1 cellular context compared by ENCODE assay signal in the genomic region with DNA sequence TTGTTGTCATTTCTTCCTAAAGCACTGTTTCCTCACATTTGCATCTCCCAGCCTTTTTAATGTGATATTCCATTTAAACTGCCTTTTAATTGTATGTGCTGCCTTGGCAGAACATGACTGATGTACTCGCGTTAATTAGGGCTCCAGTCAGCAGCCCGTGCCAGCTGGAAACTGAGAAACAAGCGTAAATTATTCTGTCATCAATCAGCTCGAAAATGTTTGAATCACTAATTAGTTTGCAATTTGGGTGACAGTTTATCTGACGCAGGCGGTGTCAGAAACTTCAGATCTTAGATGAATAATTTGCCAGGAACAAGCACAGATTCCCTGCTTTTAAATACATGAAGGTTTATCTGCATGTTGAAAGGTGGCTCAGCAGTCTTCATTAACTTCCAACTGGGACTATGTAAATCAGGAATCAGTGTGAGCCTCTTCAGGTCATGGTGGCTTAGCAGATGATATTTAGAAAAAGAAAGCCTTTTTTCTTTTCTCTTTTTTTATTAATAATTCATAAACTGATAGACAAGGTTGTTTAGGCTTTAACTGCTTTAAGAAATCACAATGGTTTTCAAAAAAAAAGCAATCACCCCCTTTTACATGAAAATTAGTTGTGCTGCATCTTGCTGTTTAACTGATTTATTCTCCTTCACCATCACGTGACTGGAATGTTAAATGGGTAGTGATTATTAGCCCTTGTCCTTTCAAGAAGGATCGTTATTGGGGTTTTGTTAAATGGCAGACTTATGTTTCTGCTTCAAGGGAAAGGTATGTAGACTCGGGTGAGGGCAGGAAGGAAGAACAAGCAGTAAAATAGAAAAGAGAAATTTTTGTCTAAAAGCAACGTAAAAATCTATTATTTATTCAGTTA.
TF ChIP-seq lines count a peak whose summit lies in the region.

No MANE protein-coding gene starts in this region.

TF ChIP-seq in GM23338, 12 proteins besides CTCF, POLR2A, EP300 and RAD21 (continued from another document):
- TF ChIP-seq, protein P1, sequence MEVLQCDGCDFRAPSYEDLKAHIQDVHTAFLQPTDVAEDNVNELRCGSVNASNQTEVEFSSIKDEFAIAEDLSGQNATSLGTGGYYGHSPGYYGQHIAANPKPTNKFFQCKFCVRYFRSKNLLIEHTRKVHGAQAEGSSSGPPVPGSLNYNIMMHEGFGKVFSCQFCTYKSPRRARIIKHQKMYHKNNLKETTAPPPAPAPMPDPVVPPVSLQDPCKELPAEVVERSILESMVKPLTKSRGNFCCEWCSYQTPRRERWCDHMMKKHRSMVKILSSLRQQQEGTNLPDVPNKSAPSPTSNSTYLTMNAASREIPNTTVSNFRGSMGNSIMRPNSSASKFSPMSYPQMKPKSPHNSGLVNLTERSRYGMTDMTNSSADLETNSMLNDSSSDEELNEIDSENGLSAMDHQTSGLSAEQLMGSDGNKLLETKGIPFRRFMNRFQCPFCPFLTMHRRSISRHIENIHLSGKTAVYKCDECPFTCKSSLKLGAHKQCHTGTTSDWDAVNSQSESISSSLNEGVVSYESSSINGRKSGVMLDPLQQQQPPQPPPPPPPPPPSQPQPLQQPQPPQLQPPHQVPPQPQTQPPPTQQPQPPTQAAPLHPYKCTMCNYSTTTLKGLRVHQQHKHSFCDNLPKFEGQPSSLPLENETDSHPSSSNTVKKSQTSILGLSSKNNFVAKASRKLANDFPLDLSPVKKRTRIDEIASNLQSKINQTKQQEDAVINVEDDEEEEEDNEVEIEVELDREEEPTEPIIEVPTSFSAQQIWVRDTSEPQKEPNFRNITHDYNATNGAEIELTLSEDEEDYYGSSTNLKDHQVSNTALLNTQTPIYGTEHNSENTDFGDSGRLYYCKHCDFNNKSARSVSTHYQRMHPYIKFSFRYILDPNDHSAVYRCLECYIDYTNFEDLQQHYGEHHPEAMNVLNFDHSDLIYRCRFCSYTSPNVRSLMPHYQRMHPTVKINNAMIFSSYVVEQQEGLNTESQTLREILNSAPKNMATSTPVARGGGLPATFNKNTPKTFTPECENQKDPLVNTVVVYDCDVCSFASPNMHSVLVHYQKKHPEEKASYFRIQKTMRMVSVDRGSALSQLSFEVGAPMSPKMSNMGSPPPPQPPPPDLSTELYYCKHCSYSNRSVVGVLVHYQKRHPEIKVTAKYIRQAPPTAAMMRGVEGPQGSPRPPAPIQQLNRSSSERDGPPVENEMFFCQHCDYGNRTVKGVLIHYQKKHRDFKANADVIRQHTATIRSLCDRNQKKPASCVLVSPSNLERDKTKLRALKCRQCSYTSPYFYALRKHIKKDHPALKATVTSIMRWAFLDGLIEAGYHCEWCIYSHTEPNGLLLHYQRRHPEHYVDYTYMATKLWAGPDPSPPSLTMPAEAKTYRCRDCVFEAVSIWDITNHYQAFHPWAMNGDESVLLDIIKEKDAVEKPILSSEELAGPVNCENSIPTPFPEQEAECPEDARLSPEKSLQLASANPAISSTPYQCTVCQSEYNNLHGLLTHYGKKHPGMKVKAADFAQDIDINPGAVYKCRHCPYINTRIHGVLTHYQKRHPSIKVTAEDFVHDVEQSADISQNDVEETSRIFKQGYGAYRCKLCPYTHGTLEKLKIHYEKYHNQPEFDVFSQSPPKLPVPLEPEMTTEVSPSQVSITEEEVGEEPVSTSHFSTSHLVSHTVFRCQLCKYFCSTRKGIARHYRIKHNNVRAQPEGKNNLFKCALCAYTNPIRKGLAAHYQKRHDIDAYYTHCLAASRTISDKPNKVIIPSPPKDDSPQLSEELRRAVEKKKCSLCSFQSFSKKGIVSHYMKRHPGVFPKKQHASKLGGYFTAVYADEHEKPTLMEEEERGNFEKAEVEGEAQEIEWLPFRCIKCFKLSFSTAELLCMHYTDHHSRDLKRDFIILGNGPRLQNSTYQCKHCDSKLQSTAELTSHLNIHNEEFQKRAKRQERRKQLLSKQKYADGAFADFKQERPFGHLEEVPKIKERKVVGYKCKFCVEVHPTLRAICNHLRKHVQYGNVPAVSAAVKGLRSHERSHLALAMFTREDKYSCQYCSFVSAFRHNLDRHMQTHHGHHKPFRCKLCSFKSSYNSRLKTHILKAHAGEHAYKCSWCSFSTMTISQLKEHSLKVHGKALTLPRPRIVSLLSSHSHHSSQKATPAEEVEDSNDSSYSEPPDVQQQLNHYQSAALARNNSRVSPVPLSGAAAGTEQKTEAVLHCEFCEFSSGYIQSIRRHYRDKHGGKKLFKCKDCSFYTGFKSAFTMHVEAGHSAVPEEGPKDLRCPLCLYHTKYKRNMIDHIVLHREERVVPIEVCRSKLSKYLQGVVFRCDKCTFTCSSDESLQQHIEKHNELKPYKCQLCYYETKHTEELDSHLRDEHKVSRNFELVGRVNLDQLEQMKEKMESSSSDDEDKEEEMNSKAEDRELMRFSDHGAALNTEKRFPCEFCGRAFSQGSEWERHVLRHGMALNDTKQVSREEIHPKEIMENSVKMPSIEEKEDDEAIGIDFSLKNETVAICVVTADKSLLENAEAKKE (CRISPR knock-in tag; IDR thresholded peaks at IDR 0.05): no peak
- TF ChIP-seq, protein P2, sequence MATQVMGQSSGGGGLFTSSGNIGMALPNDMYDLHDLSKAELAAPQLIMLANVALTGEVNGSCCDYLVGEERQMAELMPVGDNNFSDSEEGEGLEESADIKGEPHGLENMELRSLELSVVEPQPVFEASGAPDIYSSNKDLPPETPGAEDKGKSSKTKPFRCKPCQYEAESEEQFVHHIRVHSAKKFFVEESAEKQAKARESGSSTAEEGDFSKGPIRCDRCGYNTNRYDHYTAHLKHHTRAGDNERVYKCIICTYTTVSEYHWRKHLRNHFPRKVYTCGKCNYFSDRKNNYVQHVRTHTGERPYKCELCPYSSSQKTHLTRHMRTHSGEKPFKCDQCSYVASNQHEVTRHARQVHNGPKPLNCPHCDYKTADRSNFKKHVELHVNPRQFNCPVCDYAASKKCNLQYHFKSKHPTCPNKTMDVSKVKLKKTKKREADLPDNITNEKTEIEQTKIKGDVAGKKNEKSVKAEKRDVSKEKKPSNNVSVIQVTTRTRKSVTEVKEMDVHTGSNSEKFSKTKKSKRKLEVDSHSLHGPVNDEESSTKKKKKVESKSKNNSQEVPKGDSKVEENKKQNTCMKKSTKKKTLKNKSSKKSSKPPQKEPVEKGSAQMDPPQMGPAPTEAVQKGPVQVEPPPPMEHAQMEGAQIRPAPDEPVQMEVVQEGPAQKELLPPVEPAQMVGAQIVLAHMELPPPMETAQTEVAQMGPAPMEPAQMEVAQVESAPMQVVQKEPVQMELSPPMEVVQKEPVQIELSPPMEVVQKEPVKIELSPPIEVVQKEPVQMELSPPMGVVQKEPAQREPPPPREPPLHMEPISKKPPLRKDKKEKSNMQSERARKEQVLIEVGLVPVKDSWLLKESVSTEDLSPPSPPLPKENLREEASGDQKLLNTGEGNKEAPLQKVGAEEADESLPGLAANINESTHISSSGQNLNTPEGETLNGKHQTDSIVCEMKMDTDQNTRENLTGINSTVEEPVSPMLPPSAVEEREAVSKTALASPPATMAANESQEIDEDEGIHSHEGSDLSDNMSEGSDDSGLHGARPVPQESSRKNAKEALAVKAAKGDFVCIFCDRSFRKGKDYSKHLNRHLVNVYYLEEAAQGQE (IDR thresholded peaks at IDR 0.05; ENCODE audit: unreplicated experiment): no peak
